ENCODE assay signal across 14 cellular contexts in the genomic region with DNA sequence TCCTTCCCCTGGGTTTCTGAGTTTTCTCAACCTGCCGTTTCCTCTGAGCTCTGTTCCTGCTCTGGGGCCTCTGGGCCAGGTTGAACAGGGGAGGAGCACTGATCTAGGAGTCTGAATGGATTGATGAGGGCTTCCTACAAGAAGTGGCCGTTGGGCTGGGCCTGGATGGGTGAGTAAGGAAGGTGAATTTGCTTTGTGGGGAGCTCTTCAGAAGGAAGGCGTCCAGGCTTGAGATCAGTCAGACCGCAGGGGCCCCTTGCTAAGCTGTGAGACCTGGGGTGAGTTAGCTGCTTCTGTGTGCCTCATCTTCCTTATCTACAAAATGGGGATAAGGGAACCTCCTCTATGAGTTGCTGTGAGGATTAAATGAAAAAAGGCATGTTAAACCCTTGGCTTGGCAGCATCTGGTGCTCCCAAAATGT. TPM values are rescaled to one million over a fixed set of nuclear protein-coding genes. Genes with fewer than 3 reads are reported as not detected.
A peak's percentile ranks its signal among the peaks of the same experiment; 100 is the strongest.
DNase-seq lines count a peak whose midpoint lies in the region; ATAC-seq and TF ChIP-seq lines count a peak whose summit lies in the region.
"Had no signal": no experiment of that assay in that cellular context is flagged by ENCODE, and none has a peak within 500 bp of the region (broad histone marks: within the 10 kb centered on the region; RNA-seq: fewer than 3 reads in every experiment).

No MANE protein-coding gene starts in this region.

- no peaks in the 10 kb centered on the region for H3K36me3 ChIP-seq in left ventricle myocardium inferior
- peaks cover 0 to 4% of the 10 kb centered on the region in 2 donors for H3K36me3 ChIP-seq in gastroesophageal sphincter
- no peaks in the 10 kb centered on the region for H3K36me3 ChIP-seq in parathyroid adenoma (ENCODE audit: control insufficient read depth, insufficient read depth, low read length)
- no peaks in the 10 kb centered on the region for H3K36me3 ChIP-seq in vagina
- H3K36me3 ChIP-seq: brain microvascular endothelial cell, suprapubic skin had no signal

- no peak for TF ChIP-seq EP300 in gastroesophageal sphincter (IDR thresholded peaks at IDR 0.05)

- H3K79me2 ChIP-seq in parathyroid adenoma: no peaks in the 10 kb centered on the region

- H3K27ac ChIP-seq in left ventricle myocardium inferior (replicated peaks): peak overlapping the region; percentile 97
- peak overlapping the region in 3 of 4 donors; percentile 84 to 92 (median 86) for H3K27ac ChIP-seq in gastroesophageal sphincter
- peak overlapping the region; percentile 34 for H3K27ac ChIP-seq in parathyroid adenoma
- peak overlapping the region; percentile 91 for H3K27ac ChIP-seq in vagina
- H3K27ac ChIP-seq in CD4-positive, alpha-beta T cell (ENCODE audit: low read depth, low read length): no peak overlapping the region

- H2AFZ ChIP-seq in parathyroid adenoma: no peak overlapping the region

- H3K4me1 ChIP-seq in left ventricle myocardium inferior (peaks cover 95% of the 10 kb centered on the region), gastroesophageal sphincter (peaks cover 17 to 96% (median 64%) of the 10 kb centered on the region in 3 donors), parathyroid adenoma (peaks cover 55% of the 10 kb centered on the region), vagina (peaks cover 92% of the 10 kb centered on the region)

- 60% methylated on average over 1 of the region's 4 CpGs; no CpG with 5 or more reads in 1 of the 2 donors for WGBS in gastroesophageal sphincter (ENCODE audit: low coverage in 1 of 2), 2 donors

- peaks cover 11% of the 10 kb centered on the region for H3K27me3 Mint-ChIP-seq in CD4-positive, alpha-beta T cell
- H3K27me3 Mint-ChIP-seq: memory B cell had no signal

- intact Hi-C loops in left ventricle myocardium inferior (cut with micrococcal nuclease): no loop called here
- intact Hi-C loops in Right ventricle myocardium inferior (cut with DNase I): no loop called here
- intact Hi-C loops in vagina (cut with DNase I): no loop called here
- intact Hi-C loops in CD4-positive, alpha-beta T cell (cut with DNase I, micrococcal nuclease): no loop called here

- no peak overlapping the region for H3K9ac ChIP-seq in parathyroid adenoma

- H3K4me2 ChIP-seq in parathyroid adenoma (ENCODE audit: low read length): no peak overlapping the region

- H3K27me3 ChIP-seq in left ventricle myocardium inferior (ENCODE audit: low read depth) (no peaks in the 10 kb centered on the region), gastroesophageal sphincter (no peaks in the 10 kb centered on the region), parathyroid adenoma (ENCODE audit: control insufficient read depth, insufficient read depth, low read length) (no peaks in the 10 kb centered on the region), vagina (no peaks in the 10 kb centered on the region)
- H3K27me3 ChIP-seq in CD4-positive, alpha-beta T cell (ENCODE audit: control insufficient read depth, insufficient read depth, low read length): no peaks in the 10 kb centered on the region
- H3K27me3 ChIP-seq: brain microvascular endothelial cell, suprapubic skin had no signal

- no peak for TF ChIP-seq POLR2A in gastroesophageal sphincter (IDR thresholded peaks at IDR 0.05)
- TF ChIP-seq POLR2A in vagina (IDR thresholded peaks at IDR 0.05): no peak

- POLR2A ChIA-PET in CD4-positive, alpha-beta T cell (lab: Charles Lee): no interaction called here

- H3K4me3 ChIP-seq in left ventricle myocardium inferior (peak overlapping the region; percentile 66), gastroesophageal sphincter (no peak overlapping the region), parathyroid adenoma (ENCODE audit: low read depth, low read length) (no peak overlapping the region), vagina (no peak overlapping the region)
- H3K4me3 ChIP-seq: suprapubic skin had no signal

- DNase-seq in left ventricle myocardium inferior (no peak), Right ventricle myocardium inferior (ENCODE audit: missing footprints) (no peak), vagina (ENCODE audit: extremely low spot score in 2 of 2) (no peak), NCI-H2081 (lab: John Stamatoyannopoulos, UW) (no peak)
- DNase-seq in CD4-positive, alpha-beta T cell: no peak
- DNase-seq: activated CD4-positive, alpha-beta T cell treated with anti-CD3 and anti-CD28 coated beads, Interleukin-2, amount 50 U/mL, for 4 hours; brain microvascular endothelial cell; hippocampal formation had no signal

- no peaks in the 10 kb centered on the region for H3K4me1 Mint-ChIP-seq in CD4-positive, alpha-beta T cell (ENCODE audit: low read depth)
- H3K4me1 Mint-ChIP-seq: activated T-helper 17 cell treated with anti-CD3 and anti-CD28 coated beads, Interleukin-2, amount 50 U/mL, for 72 hours had no signal

- ATAC-seq in Right ventricle myocardium inferior (no peak), gastroesophageal sphincter (no peak), HG02852 (IDR thresholded peaks at IDR 0.05; ENCODE audit: unreplicated experiment) (no peak)
- ATAC-seq in CD4-positive, alpha-beta T cell (ENCODE audit: poor library complexity): no peak
- ATAC-seq: activated T-helper 17 cell treated with anti-CD3 and anti-CD28 coated beads, Interleukin-2, amount 50 U/mL, for 72 hours had no signal

- H3K9me3 ChIP-seq in left ventricle myocardium inferior (replicated peaks): no peaks in the 10 kb centered on the region
- H3K9me3 ChIP-seq in gastroesophageal sphincter: no peaks in the 10 kb centered on the region
- H3K9me3 ChIP-seq in parathyroid adenoma (ENCODE audit: control insufficient read depth, low read length): no peaks in the 10 kb centered on the region
- H3K9me3 ChIP-seq in vagina: no peaks in the 10 kb centered on the region
- H3K9me3 ChIP-seq in CD4-positive, alpha-beta T cell (ENCODE audit: control insufficient read depth, low read length): no peaks in the 10 kb centered on the region
- H3K9me3 ChIP-seq: suprapubic skin had no signal

- CTCF ChIA-PET in CD4-positive, alpha-beta T cell (lab: Charles Lee): no interaction called here

- no peak overlapping the region for H3K27ac Mint-ChIP-seq in CD4-positive, alpha-beta T cell
- H3K27ac Mint-ChIP-seq: activated T-helper 17 cell treated with anti-CD3 and anti-CD28 coated beads, Interleukin-2, amount 50 U/mL, for 72 hours had no signal

- H3K36me3 Mint-ChIP-seq in CD4-positive, alpha-beta T cell (ENCODE audit: low read depth): no peaks in the 10 kb centered on the region

- no peak overlapping the region for H3K4me3 Mint-ChIP-seq in CD4-positive, alpha-beta T cell
- H3K4me3 Mint-ChIP-seq: activated T-helper 17 cell treated with anti-CD3 and anti-CD28 coated beads, Interleukin-2, amount 50 U/mL, for 72 hours; memory B cell had no signal

- no peaks in the 10 kb centered on the region for H3K9me3 Mint-ChIP-seq in CD4-positive, alpha-beta T cell
- H3K9me3 Mint-ChIP-seq: activated T-helper 17 cell treated with anti-CD3 and anti-CD28 coated beads, Interleukin-2, amount 50 U/mL, for 72 hours; memory B cell had no signal

- no peak for TF ChIP-seq CTCF in left ventricle myocardium inferior (IDR thresholded peaks at IDR 0.05; ENCODE audit: borderline replicate concordance)
- no peak for TF ChIP-seq CTCF in gastroesophageal sphincter (IDR thresholded peaks at IDR 0.05)
- TF ChIP-seq CTCF in parathyroid adenoma (IDR thresholded peaks at IDR 0.05): no peak
- no peak for TF ChIP-seq CTCF in vagina (IDR thresholded peaks at IDR 0.05)
- TF ChIP-seq CTCF in CD4-positive, alpha-beta T cell (IDR thresholded peaks at IDR 0.05): no peak

RNA-seq across cellular contexts. Expression of gene SYNPO, which starts 1.1 kb away (rescaled TPM):
- total RNA-seq in left ventricle myocardium inferior: 715 TPM
- 587 TPM for total RNA-seq in Right ventricle myocardium inferior
- total RNA-seq in gastroesophageal sphincter: 10 to 100 TPM; 31.6 to 50.5 (median 37.4) TPM
- 16.7 TPM for total RNA-seq in vagina
- under 1 TPM; 0.06 to 0.14 TPM for total RNA-seq in CD4-positive, alpha-beta T cell

RNA-seq across cellular contexts. Expression of gene MYOZ3, which starts 21.7 kb away (rescaled TPM):
- 6.2 TPM for total RNA-seq in left ventricle myocardium inferior
- total RNA-seq in Right ventricle myocardium inferior: 5.5 TPM
- total RNA-seq in gastroesophageal sphincter: under 1 TPM in 3 of 4 donors, not detected in 1; 0.13 to 0.62 (median 0.22) TPM
- not detected for total RNA-seq in vagina
- not detected for total RNA-seq in CD4-positive, alpha-beta T cell

Comparison
In these comparisons a context has a peak if more than half of its experiments do, and no peak if none do; other contexts are left out.
1. RNA of gene SYNPO, which starts 1.1 kb away (total RNA-seq): 715 TPM in left ventricle myocardium inferior (single experiment), 587 TPM in Right ventricle myocardium inferior (single experiment), 31.6 to 50.5 TPM in gastroesophageal sphincter and 16.7 TPM in vagina (single experiment); 0.06 to 0.14 TPM in CD4-positive, alpha-beta T cell; every median in the first group is over 10 times any median in the second.